26 cellular contexts compared by ENCODE assay signal in the genomic region with DNA sequence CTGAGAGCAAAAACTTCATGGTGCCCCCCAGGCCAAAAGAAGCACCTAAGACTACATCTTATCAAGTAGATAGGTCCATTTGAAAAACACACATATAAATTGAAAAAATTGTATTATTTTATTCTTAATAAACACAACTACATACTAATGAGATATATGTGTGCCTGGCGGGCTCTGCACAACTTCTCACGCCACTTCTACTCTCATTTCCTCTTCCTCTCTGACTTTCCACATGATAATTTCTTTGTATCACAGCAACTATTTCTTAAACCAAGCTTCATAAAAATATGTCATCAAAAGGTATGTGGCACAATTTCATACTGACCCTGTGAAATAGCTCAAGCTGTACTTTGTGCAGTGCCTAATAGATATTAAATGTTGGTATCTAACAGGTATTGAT. TPM values are rescaled to one million over a fixed set of nuclear protein-coding genes. Genes with fewer than 3 reads are reported as not detected.
"Had no signal": no experiment of that assay in that cellular context is flagged by ENCODE, and none has a peak within 500 bp of the region (broad histone marks: within the 10 kb centered on the region; RNA-seq: fewer than 3 reads in every experiment).

No MANE protein-coding gene starts in this region.

- DNase-seq: KBM-7, NCI-H1092, NCI-H1105 treated with DMSO at 0.1 percent for 48 hours, NCI-H1417 treated with DMSO at 0.1 percent for 48 hours, NCI-H146, NCI-H1694 treated with DMSO at 0.1 percent for 48 hours, NCI-H2029, NCI-H2081 treated with DMSO at 0.1 percent for 48 hours, NCI-H2171, NCI-H226, NCI-H446, NCI-H510A, NCI-H524 treated with DMSO at 0.1 percent for 48 hours, NCI-H69, NCI-H774, PC-3, SHP77, SK-N-SH, T-helper 1 cell, T-helper 2 cell had no signal

- ATAC-seq: Panc1 had no signal

- H3K9me3 ChIP-seq: SK-N-SH had no signal

RNA-seq across cellular contexts. Expression of a gene that starts 10.7 kb away (rescaled TPM):
- total RNA-seq: HT-29, LHCN-M2, MCF 10A, OCI-LY7, SK-MEL-5 had no signal
- polyA plus RNA-seq: SK-N-SH had no signal
